Comparison of ENCODE assay signal across 18 cellular contexts in the genomic region with DNA sequence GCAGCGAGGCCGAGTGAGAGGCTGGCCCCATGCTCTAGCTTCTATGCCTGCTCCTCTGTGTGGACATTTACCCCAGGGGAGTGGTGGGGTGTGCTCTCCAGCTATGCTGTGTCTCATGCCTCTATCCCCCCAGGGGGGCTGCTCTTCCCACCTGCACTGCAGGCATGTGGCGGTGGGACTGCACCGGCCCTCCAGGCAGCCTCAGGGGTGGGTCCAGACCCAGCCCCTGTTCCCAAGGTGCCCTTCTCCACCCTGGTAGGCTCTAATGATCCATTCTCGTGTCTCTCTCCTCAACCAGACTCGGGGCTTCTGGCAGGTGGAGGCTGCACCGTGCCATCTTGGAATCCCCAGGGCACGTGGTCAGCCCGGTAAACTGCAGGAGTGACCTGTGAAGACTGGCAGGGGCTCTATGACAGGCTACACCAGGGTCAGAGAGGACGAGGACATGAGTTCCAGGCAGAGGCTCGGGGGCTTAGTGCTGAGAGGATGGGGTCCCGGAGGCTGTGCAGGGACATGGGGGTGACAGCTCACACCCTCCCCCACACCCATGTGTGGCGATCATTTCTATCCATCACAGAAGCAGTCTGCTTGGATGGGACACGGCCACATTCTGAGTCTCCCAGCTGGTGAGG. TPM values are rescaled to one million over a fixed set of nuclear protein-coding genes. Genes with fewer than 3 reads are reported as not detected.
DNase-seq lines count a peak whose midpoint lies in the region; ATAC-seq and TF ChIP-seq lines count a peak whose summit lies in the region.
"Had no signal": no experiment of that assay in that cellular context is flagged by ENCODE, and none has a peak within 500 bp of the region (broad histone marks: within the 10 kb centered on the region; RNA-seq: fewer than 3 reads in every experiment).

No MANE protein-coding gene starts in this region.

- H3K27ac ChIP-seq in right cardiac atrium (ENCODE audit: low read length) = no peak overlapping the region
- no peak overlapping the region for H3K27ac ChIP-seq in coronary artery
- H3K27ac ChIP-seq in aorta (ENCODE audit: low read depth in 1 of 2, low read length in 2 of 2) = no peak overlapping the region
- H3K27ac ChIP-seq: heart left ventricle, parathyroid adenoma had no signal

- no peak for TF ChIP-seq CTCF in coronary artery (IDR thresholded peaks at IDR 0.05)
- no peak for TF ChIP-seq CTCF in osteocyte (IDR thresholded peaks at IDR 0.05)

- no peaks in the 10 kb centered on the region for H3K36me3 ChIP-seq in aorta (ENCODE audit: control insufficient read depth in 1 of 2, insufficient read depth in 2 of 2, low read length in 1 of 2)
- H3K36me3 ChIP-seq: heart left ventricle had no signal

- H3K27ac Mint-ChIP-seq in osteocyte (ENCODE audit: unreplicated experiment) = no peak overlapping the region
- H3K27ac Mint-ChIP-seq: activated T-cell treated with anti-CD3 and anti-CD28 coated beads, Interleukin-2, amount 50 U/mL, for 24 hours; CD8-positive, alpha-beta memory T cell had no signal

- H3K4me1 ChIP-seq in right cardiac atrium (ENCODE audit: control insufficient read depth, insufficient read depth, low read length) (no peaks in the 10 kb centered on the region), aorta (ENCODE audit: control insufficient read depth in 1 of 2, insufficient read depth in 2 of 2, low read length in 2 of 2) (no peaks in the 10 kb centered on the region)
- H3K4me1 ChIP-seq: parathyroid adenoma had no signal

- 90% methylated on average over 14 of the region's 14 CpGs for WGBS in right cardiac atrium
- WGBS in aorta, 2 donors = 96 to 98% methylated on average over 14 of the region's 14 CpGs

- H3K4me3 ChIP-seq in right cardiac atrium (ENCODE audit: low read length) (no peak overlapping the region), coronary artery (no peak overlapping the region), aorta (ENCODE audit: low read length in 2 of 2) (no peak overlapping the region)
- H3K4me3 ChIP-seq: heart left ventricle, lung had no signal

- peak in 1 of 3 donors; percentile 24 for DNase-seq in right cardiac atrium
- no peak for DNase-seq in Right ventricle myocardium superior
- peak; percentile 35 for DNase-seq in coronary artery (ENCODE audit: low spot score)
- DNase-seq in osteocyte (ENCODE audit: extremely low spot score, unreplicated experiment) = peak; percentile 76
- DNase-seq in aorta = peak; percentile 17 to 44
- no peak for DNase-seq in AG20443 (ENCODE audit: low spot score)
- no peak for DNase-seq in NCI-H2171 (lab: John Stamatoyannopoulos, UW)
- DNase-seq: activated CD4-positive, alpha-beta T cell treated with anti-CD3 and anti-CD28 coated beads, Interleukin-2, amount 50 U/mL, for 1 hour; CD8-positive, alpha-beta memory T cell; NCI-H2029 treated with DMSO at 0.1 percent for 48 hours; RPMI8226; stimulated activated CD4-positive, alpha-beta T cell treated with anti-CD3 and anti-CD28 coated beads, Interleukin-2, amount 100 ng/mL, for 48 hours had no signal

- H3K27me3 ChIP-seq in right cardiac atrium (ENCODE audit: control insufficient read depth, insufficient read depth) (no peaks in the 10 kb centered on the region), aorta (ENCODE audit: control insufficient read depth in 1 of 2, insufficient read depth in 2 of 2, low read length in 1 of 2) (no peaks in the 10 kb centered on the region)

- no peak overlapping the region for H3K4me3 Mint-ChIP-seq in osteocyte (ENCODE audit: unreplicated experiment)
- H3K4me3 Mint-ChIP-seq: activated naive CD4-positive, alpha-beta T cell treated with anti-CD3 and anti-CD28 coated beads, Interleukin-2, amount 50 U/mL, for 24 hours; activated T-cell treated with anti-CD3 and anti-CD28 coated beads, Interleukin-2, amount 50 U/mL, for 24 hours; CD8-positive, alpha-beta memory T cell had no signal

- ATAC-seq in right cardiac atrium (peak; percentile 6 to 13), Right ventricle myocardium superior (ENCODE audit: poor library complexity) (no peak), aorta (ENCODE audit: low FRiP score) (no peak), GM18909 (IDR thresholded peaks at IDR 0.05; ENCODE audit: poor library complexity, unreplicated experiment) (no peak)

- H3K9me3 Mint-ChIP-seq in osteocyte (ENCODE audit: unreplicated experiment) = peaks cover 4% of the 10 kb centered on the region
- H3K9me3 Mint-ChIP-seq: activated naive CD4-positive, alpha-beta T cell treated with anti-CD3 and anti-CD28 coated beads, Interleukin-2, amount 50 U/mL, for 24 hours; activated T-cell treated with anti-CD3 and anti-CD28 coated beads, Interleukin-2, amount 50 U/mL, for 24 hours had no signal

- H3K27me3 Mint-ChIP-seq in osteocyte (ENCODE audit: unreplicated experiment) = no peaks in the 10 kb centered on the region

- intact Hi-C loops in right cardiac atrium (cut with DNase I) = no loop called here
- intact Hi-C loops in Right ventricle myocardium superior (cut with DNase I) = no loop called here
- intact Hi-C loops in aorta (cut with DNase I) = no loop called here

- H3K36me3 Mint-ChIP-seq in osteocyte (ENCODE audit: unreplicated experiment) = peaks cover 2% of the 10 kb centered on the region
- H3K36me3 Mint-ChIP-seq: activated naive CD4-positive, alpha-beta T cell treated with anti-CD3 and anti-CD28 coated beads, Interleukin-2, amount 50 U/mL, for 24 hours; CD8-positive, alpha-beta memory T cell had no signal

- H3K4me1 Mint-ChIP-seq in osteocyte (ENCODE audit: unreplicated experiment) = peaks cover 32% of the 10 kb centered on the region
- H3K4me1 Mint-ChIP-seq: activated naive CD4-positive, alpha-beta T cell treated with anti-CD3 and anti-CD28 coated beads, Interleukin-2, amount 50 U/mL, for 24 hours; CD8-positive, alpha-beta memory T cell had no signal

- H3K9me3 ChIP-seq in right cardiac atrium (ENCODE audit: control insufficient read depth, low read length) = no peaks in the 10 kb centered on the region
- H3K9me3 ChIP-seq in aorta (ENCODE audit: control insufficient read depth, low read length) = no peaks in the 10 kb centered on the region

RNA-seq across cellular contexts. Expression of gene COL5A1, which starts 22.7 kb away (rescaled TPM):
- total RNA-seq in right cardiac atrium = 10 to 100 TPM; 16.0 to 35.8 (median 26.1) TPM
- 15.4 TPM for polyA plus RNA-seq in right cardiac atrium
- 12.7 TPM for total RNA-seq in Right ventricle myocardium superior
- total RNA-seq in osteocyte = 1,552 and 1,672 TPM in 2 replicates
- total RNA-seq in aorta = 100 to 1,000 TPM; 108 to 159 TPM
- polyA plus RNA-seq in aorta = 10 to 100 TPM; 18.7 to 57.7 TPM

Comparison
In these comparisons a context has a peak if more than half of its experiments do, and no peak if none do; other contexts are left out.
1. ATAC-seq: peak in right cardiac atrium (2 of 2); none in Right ventricle myocardium superior (single experiment), aorta (single experiment) and GM18909 (single experiment).
2. DNase-seq: peak in coronary artery (single experiment), osteocyte (single experiment) and aorta (2 of 2); none in Right ventricle myocardium superior (single experiment), AG20443 (single experiment) and NCI-H2171 (single experiment).